In the genomic region with DNA sequence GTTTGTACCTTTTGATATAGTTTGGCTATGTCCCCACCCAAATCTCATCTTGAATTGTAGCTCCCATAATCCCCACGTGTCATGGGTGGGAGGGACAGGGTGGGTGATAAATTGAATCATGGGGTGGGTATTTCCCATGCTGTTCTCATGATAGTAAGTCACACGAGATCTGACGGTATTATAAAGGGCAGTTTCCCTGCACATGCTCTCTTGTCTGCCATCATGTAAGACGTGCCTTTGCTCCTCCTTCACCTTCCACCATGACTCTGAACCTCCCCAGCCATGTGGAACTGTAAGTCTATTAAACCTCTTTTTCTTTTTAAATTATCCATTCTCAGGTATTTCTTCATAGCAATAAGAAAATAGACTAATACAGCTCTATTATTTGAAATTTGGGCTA, we compare ENCODE assay signal across 28 cellular contexts.
"Had no signal": no experiment of that assay in that cellular context is flagged by ENCODE, and none has a peak within 500 bp of the region (broad histone marks: within the 10 kb centered on the region; RNA-seq: fewer than 3 reads in every experiment).

No MANE protein-coding gene starts in this region.

- H3K4me1 ChIP-seq: colonic mucosa, esophagus muscularis mucosa, esophagus squamous epithelium, foreskin keratinocyte, gastrocnemius medialis, gastroesophageal sphincter, heart left ventricle, heart right ventricle had no signal

- DNase-seq: colonic mucosa; cortex of kidney; dermis blood vessel endothelial cell; dorsolateral prefrontal cortex; effector CD4-positive, alpha-beta T cell; effector CD8-positive, alpha-beta T cell; effector memory CD4-positive, alpha-beta T cell; effector memory CD8-positive, alpha-beta T cell; endodermal cell; erythroblast; esophagus squamous epithelium; foreskin fibroblast; foreskin keratinocyte; foreskin melanocyte; gastrocnemius medialis; glutamatergic neuron; head of caudate nucleus; heart left ventricle; heart right ventricle had no signal

- H3K27ac ChIP-seq: colonic mucosa, coronary artery, dorsolateral prefrontal cortex, epithelial cell of prostate, esophagus muscularis mucosa, esophagus squamous epithelium, foreskin keratinocyte, gastrocnemius medialis, gastroesophageal sphincter, heart left ventricle, heart right ventricle had no signal

- FAIRE-seq: colon, endometrium, endothelial cell of umbilical vein, frontal cortex had no signal

- H3K27me3 ChIP-seq: colonic mucosa, esophagus muscularis mucosa, esophagus squamous epithelium, foreskin keratinocyte, gastrocnemius medialis, gastroesophageal sphincter, heart left ventricle, heart right ventricle had no signal

- ATAC-seq: effector memory CD8-positive, alpha-beta T cell; esophagus mucosa; foreskin keratinocyte; gastrocnemius medialis; gastroesophageal sphincter; heart left ventricle; heart right ventricle had no signal

- H3K9me3 ChIP-seq: colonic mucosa, esophagus squamous epithelium, gastrocnemius medialis, gastroesophageal sphincter had no signal

- H3K4me3 ChIP-seq: colonic mucosa, coronary artery, dorsolateral prefrontal cortex, esophagus muscularis mucosa, esophagus squamous epithelium, gastrocnemius medialis, gastroesophageal sphincter, heart left ventricle, heart right ventricle had no signal

- H3K36me3 ChIP-seq: colonic mucosa, esophagus muscularis mucosa, esophagus squamous epithelium, gastrocnemius medialis, gastroesophageal sphincter, heart left ventricle, heart right ventricle had no signal
